In genomic region chr3:182284793-182285192, GRCh38 we compare ENCODE assay signal across 14 cellular contexts.
DNase-seq lines count a peak whose midpoint lies in the region; ATAC-seq and TF ChIP-seq lines count a peak whose summit lies in the region.
"Had no signal": no experiment of that assay in that cellular context is flagged by ENCODE, and none has a peak within 500 bp of the region (broad histone marks: within the 10 kb centered on the region; RNA-seq: fewer than 3 reads in every experiment).

No MANE protein-coding gene starts in this region.

- 48% methylated on average over 5 of the region's 5 CpGs for WGBS in SK-N-SH (ENCODE audit: low lambda C conversion rate)

- intact Hi-C loops in left colon (cut with DNase I, micrococcal nuclease) (no loop called here), gastrocnemius medialis (cut with DNase I; ENCODE audit: low total_unique reads) (no loop called here)

- peaks cover 19% of the 10 kb centered on the region for H3K4me1 Mint-ChIP-seq in GM23338

- no peaks in the 10 kb centered on the region for H3K27me3 Mint-ChIP-seq in GM23338 (ENCODE audit: insufficient read depth, low read depth, poor library complexity)
- H3K27me3 Mint-ChIP-seq: activated T-cell treated with anti-CD3 and anti-CD28 coated beads, Interleukin-2, amount 50 U/mL, for 24 hours; dendritic cell treated with granulocyte-macrophage colony-stimulating factor and Interleukin-4, amounts not matched to agents 40 ng/mL and 50 ng/mL, for 4 days had no signal

- CTCF ChIA-PET in SK-N-SH (lab: Yijun Ruan, JAX) = no interaction called here

- H3K36me3 Mint-ChIP-seq in GM23338 (ENCODE audit: low read depth) = no peaks in the 10 kb centered on the region

- H3K36me3 ChIP-seq in GM23338 (ENCODE audit: insufficient read depth) (no peaks in the 10 kb centered on the region), gastrocnemius medialis (no peaks in the 10 kb centered on the region), SK-N-SH (replicated peaks in 1 of 2; ENCODE audit: control insufficient read depth in 1 of 2, insufficient read depth in 2 of 2, low read length in 1 of 2) (no peaks in the 10 kb centered on the region)
- H3K36me3 ChIP-seq: adrenal gland had no signal

- peak overlapping the region; percentile 43; the same call in 1 of the 2 replicates for H2AFZ ChIP-seq in GM23338
- H2AFZ ChIP-seq in SK-N-SH (ENCODE audit: low read depth) = no peak overlapping the region

- no peak overlapping the region for H3K4me3 ChIP-seq in GM23338
- no peak overlapping the region for H3K4me3 ChIP-seq in gastrocnemius medialis
- H3K4me3 ChIP-seq in SK-N-SH (ENCODE audit: low read depth in 2 of 2, low read length in 1 of 2) = no peak overlapping the region
- H3K4me3 ChIP-seq: adrenal gland had no signal

- peak overlapping the region; percentile 29; the same call in 2 of the 3 replicates for H3K4me3 Mint-ChIP-seq in GM23338
- H3K4me3 Mint-ChIP-seq: activated T-cell treated with anti-CD3 and anti-CD28 coated beads, Interleukin-2, amount 50 U/mL, for 24 hours; dendritic cell treated with granulocyte-macrophage colony-stimulating factor and Interleukin-4, amounts not matched to agents 40 ng/mL and 50 ng/mL, for 4 days had no signal

- POLR2A ChIA-PET in SK-N-SH (lab: Yijun Ruan, JAX) = no interaction called here

- peak overlapping the region; percentile 43; the same call in 1 of the 2 replicates for H3K27ac ChIP-seq in GM23338 (ENCODE audit: low read depth)
- H3K27ac ChIP-seq in gastrocnemius medialis = no peak overlapping the region
- H3K27ac ChIP-seq in SK-N-SH (ENCODE audit: low read depth in 2 of 2, low read length in 1 of 2) = no peak overlapping the region
- H3K27ac ChIP-seq: adrenal gland had no signal

- in situ Hi-C loops in gastrocnemius medialis (cut with MboI; ENCODE audit: low sequenced_read_pairs in 4 of 4) = no loop called here

- H3K4me2 ChIP-seq in GM23338 = peak overlapping the region; percentile 23; the same call in 1 of the 2 replicates
- H3K4me2 ChIP-seq in SK-N-SH = no peak overlapping the region

- no peak for TF ChIP-seq CTCF in GM23338 (conservative IDR thresholded peaks at IDR 0.05; ENCODE audit: low read depth in 2 of 2)
- no peak for TF ChIP-seq CTCF in gastrocnemius medialis (IDR thresholded peaks at IDR 0.05 in 4 of 5, conservative IDR thresholded peaks at IDR 0.05 in 1 of 5)
- no peak for TF ChIP-seq CTCF in SK-N-SH (IDR thresholded peaks at IDR 0.05)

- H3K9me2 ChIP-seq in GM23338 (ENCODE audit: insufficient read depth) (no peaks in the 10 kb centered on the region), SK-N-SH (no peaks in the 10 kb centered on the region)

- no peaks in the 10 kb centered on the region for H3K9me3 ChIP-seq in gastrocnemius medialis
- no peaks in the 10 kb centered on the region for H3K9me3 ChIP-seq in SK-N-SH
- H3K9me3 ChIP-seq: adrenal gland had no signal

- H4K20me1 ChIP-seq in GM23338 (replicated peaks; ENCODE audit: insufficient read depth) = no peaks in the 10 kb centered on the region
- H4K20me1 ChIP-seq in SK-N-SH (ENCODE audit: insufficient read depth) = no peaks in the 10 kb centered on the region

- H3K9me3 Mint-ChIP-seq in GM23338 = no peaks in the 10 kb centered on the region
- H3K9me3 Mint-ChIP-seq: activated T-cell treated with anti-CD3 and anti-CD28 coated beads, Interleukin-2, amount 50 U/mL, for 24 hours; dendritic cell treated with granulocyte-macrophage colony-stimulating factor and Interleukin-4, amounts not matched to agents 40 ng/mL and 50 ng/mL, for 4 days had no signal

- H3K79me2 ChIP-seq in GM23338 (replicated peaks; ENCODE audit: insufficient read depth) = no peaks in the 10 kb centered on the region
- H3K79me2 ChIP-seq in SK-N-SH (ENCODE audit: insufficient read depth) = no peaks in the 10 kb centered on the region

- H3K27me3 ChIP-seq in GM23338 (ENCODE audit: insufficient read depth) = no peaks in the 10 kb centered on the region
- H3K27me3 ChIP-seq in gastrocnemius medialis = no peaks in the 10 kb centered on the region
- H3K27me3 ChIP-seq in SK-N-SH (ENCODE audit: insufficient read depth) = no peaks in the 10 kb centered on the region; the same call in 1 of the 2 replicates
- H3K27me3 ChIP-seq: adrenal gland had no signal

- H3K4me1 ChIP-seq in GM23338 (ENCODE audit: insufficient read depth) = peaks cover 14% of the 10 kb centered on the region; the same call in 1 of the 2 replicates
- H3K4me1 ChIP-seq in gastrocnemius medialis = no peaks in the 10 kb centered on the region
- no peaks in the 10 kb centered on the region for H3K4me1 ChIP-seq in SK-N-SH (ENCODE audit: control insufficient read depth in 1 of 2, insufficient read depth in 2 of 2, low read depth in 1 of 2, low read length in 1 of 2)
- H3K4me1 ChIP-seq: adrenal gland had no signal

- DNase-seq in GM23338 (ENCODE audit: low spot score) (peak; percentile 77), NCI-H2081 (lab: John Stamatoyannopoulos, UW) (peak; percentile 94 to 99), SW480 (ENCODE audit: low spot score) (peak; percentile 9), left colon (peak in 1 of 2 donors; percentile 7), gastrocnemius medialis (no peak), SK-N-SH (no peak)
- DNase-seq: activated CD4-positive, alpha-beta T cell treated with anti-CD3 and anti-CD28 coated beads for 48 hours; activated T-cell treated with anti-CD3 and anti-CD28 coated beads, Interleukin-2, amount 50 U/mL, for 24 hours; adrenal gland; HCEC 1CT; stimulated activated naive CD4-positive, alpha-beta T cell treated with Interleukin-2 at 50 U/mL for 16 hours had no signal

- ATAC-seq in GM23338 (peak; percentile 97), left colon (peak; percentile 88), GM18517 (IDR thresholded peaks at IDR 0.05; ENCODE audit: unreplicated experiment) (no peak), GM19455 (IDR thresholded peaks at IDR 0.05; ENCODE audit: unreplicated experiment) (no peak), gastrocnemius medialis (no peak)

- H3K27ac Mint-ChIP-seq in GM23338 = peak overlapping the region; percentile 89
- H3K27ac Mint-ChIP-seq: activated T-cell treated with anti-CD3 and anti-CD28 coated beads, Interleukin-2, amount 50 U/mL, for 24 hours; dendritic cell treated with granulocyte-macrophage colony-stimulating factor and Interleukin-4, amounts not matched to agents 40 ng/mL and 50 ng/mL, for 4 days had no signal

- H3K9ac ChIP-seq in SK-N-SH = no peak overlapping the region

- TF ChIP-seq RAD21 in SK-N-SH (IDR thresholded peaks at IDR 0.05; ENCODE audit: low read length) = no peak

- H3F3A ChIP-seq in GM23338 (replicated peaks; ENCODE audit: low read depth) = no peaks in the 10 kb centered on the region
- H3F3A ChIP-seq in SK-N-SH (replicated peaks; ENCODE audit: insufficient read depth) = no peaks in the 10 kb centered on the region

- no peak for TF ChIP-seq POLR2A in gastrocnemius medialis (IDR thresholded peaks at IDR 0.05)

- TF ChIP-seq EP300 in SK-N-SH (IDR thresholded peaks at IDR 0.05; ENCODE audit: borderline replicate concordance in 1 of 2, low read depth in 1 of 2, low read length in 1 of 2) = no peak

TF ChIP-seq in GM23338, 12 proteins besides CTCF, POLR2A, EP300 and RAD21:
- TF ChIP-seq ZNF331 (CRISPR knock-in tag; IDR thresholded peaks at IDR 0.05; ENCODE audit: low read depth) = no peak
- no peak for TF ChIP-seq ETS1 (IDR thresholded peaks at IDR 0.05)
- TF ChIP-seq JUNB (IDR thresholded peaks at IDR 0.05; ENCODE audit: unreplicated experiment) = no peak
TF ChIP-seq in GM23338: peak in this region for 0.

TF ChIP-seq in SK-N-SH, 30 proteins besides CTCF, POLR2A, EP300 and RAD21:
- TF ChIP-seq IRF3 (IDR thresholded peaks at IDR 0.05; ENCODE audit: low read depth, low read length) = no peak
- no peak for TF ChIP-seq FOSL2 (IDR thresholded peaks at IDR 0.05; ENCODE audit: borderline replicate concordance, low read depth)
- no peak for TF ChIP-seq SMC3 (IDR thresholded peaks at IDR 0.05; ENCODE audit: low read depth, low read length)
- no peak for TF ChIP-seq GABPA (IDR thresholded peaks at IDR 0.05; ENCODE audit: low read depth)
- no peak for TF ChIP-seq RCOR1 (IDR thresholded peaks at IDR 0.05; ENCODE audit: low read length)
- no peak for TF ChIP-seq NFIC (IDR thresholded peaks at IDR 0.05; ENCODE audit: borderline replicate concordance)
- no peak for TF ChIP-seq MAX (IDR thresholded peaks at IDR 0.05; ENCODE audit: low read depth)
- no peak for TF ChIP-seq YY1 (IDR thresholded peaks at IDR 0.05; ENCODE audit: low read depth)

Comparison
In these comparisons a context has a peak if more than half of its experiments do, and no peak if none do; other contexts are left out.
1. ATAC-seq: peak in GM23338 (single experiment) and left colon (single experiment); none in GM18517 (single experiment), GM19455 (single experiment) and gastrocnemius medialis (0 of 2).
2. DNase-seq: peak in GM23338 (single experiment), NCI-H2081 (2 of 2) and SW480 (single experiment); none in gastrocnemius medialis (0 of 2) and SK-N-SH (single experiment).